ENCODE assay signal across 8 cellular contexts in the genomic region with DNA sequence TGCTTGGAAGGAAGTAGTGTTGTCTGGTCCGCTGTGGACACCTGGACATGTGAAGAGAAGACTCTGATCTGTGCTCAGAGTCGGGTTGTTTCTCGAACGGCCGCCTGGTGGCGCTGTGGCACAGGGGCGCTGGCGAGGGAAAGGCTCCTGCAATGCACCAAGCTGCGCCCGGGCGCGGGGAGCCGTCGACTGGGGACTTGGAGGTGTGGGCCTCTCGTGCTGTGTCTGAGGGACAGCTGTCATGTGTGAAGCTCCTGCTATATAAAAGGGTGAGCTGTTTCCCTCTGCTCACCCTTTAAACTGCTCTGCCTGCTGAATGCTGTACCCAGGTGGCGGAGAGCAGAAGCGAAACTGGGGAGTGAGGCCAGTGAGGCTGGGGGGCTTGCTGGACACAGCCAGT. TPM values are rescaled to one million over a fixed set of nuclear protein-coding genes. Genes with fewer than 3 reads are reported as not detected.
DNase-seq lines count a peak whose midpoint lies in the region; ATAC-seq and TF ChIP-seq lines count a peak whose summit lies in the region.

No MANE protein-coding gene starts in this region.

- no peak overlapping the region for H3K9ac ChIP-seq in Karpas-422 (ENCODE audit: low read length)

- H2AFZ ChIP-seq in Karpas-422 (ENCODE audit: low read length): no peak overlapping the region

- intact Hi-C loops in heart right ventricle (cut with DNase I) (loop anchor here (1.0 to 10.0 kb wide), 10 partner anchors 72 to 306 kb away; no protein-coding TSS in a partner anchor), vagina (cut with DNase I) (no loop called here)

- no peaks in the 10 kb centered on the region for H3K79me2 ChIP-seq in Karpas-422 (ENCODE audit: low read length)

- no peak overlapping the region for H3K4me2 ChIP-seq in Karpas-422 (ENCODE audit: low read depth, low read length, poor library complexity, severe bottlenecking)

- H3K27ac ChIP-seq in Karpas-422 (ENCODE audit: low read length) (no peak overlapping the region), heart right ventricle (no peak overlapping the region), vagina (no peak overlapping the region)

- H3K27me3 ChIP-seq in Karpas-422 (ENCODE audit: low read length): no peaks in the 10 kb centered on the region
- H3K27me3 ChIP-seq in heart right ventricle: peaks cover 3 to 48% (median 26%) of the 10 kb centered on the region in 7 donors
- no peaks in the 10 kb centered on the region for H3K27me3 ChIP-seq in vagina

- H4K20me1 ChIP-seq in Karpas-422 (ENCODE audit: insufficient read depth, low read depth, low read length): no peaks in the 10 kb centered on the region

- 11 to 12% methylated on average over 17 of the region's 17 CpGs for WGBS in heart right ventricle, 2 donors

- TF ChIP-seq CTCF in heart right ventricle (IDR thresholded peaks at IDR 0.05) (peak; percentile 80 to 95 (median 92)), vagina (IDR thresholded peaks at IDR 0.05) (peak; percentile 65 to 81 (median 74))

- DNase-seq in NCI-H524 (lab: John Stamatoyannopoulos, UW) (peak; percentile 12 to 62), NCI-H524 treated with DMSO at 0.1 percent for 48 hours (lab: John Stamatoyannopoulos, UW) (no peak), Karpas-422 (peak; percentile 83), SKM-1 treated with dmso at 0.1 percent for 144 hours (lab: John Stamatoyannopoulos, UW; ENCODE audit: unreplicated experiment) (peak; percentile 65), heart right ventricle (peak; percentile 65 to 82), retina (peak; percentile 82), vagina (ENCODE audit: extremely low spot score in 2 of 2) (no peak)
- DNase-seq in activated naive CD8-positive, alpha-beta T cell treated with anti-CD3 and anti-CD28 coated beads, Interleukin-2, amount 50 U/mL, for 16 hours (ENCODE audit: low read depth, low spot score): peak; percentile 30

- no peaks in the 10 kb centered on the region for H3K4me1 ChIP-seq in Karpas-422 (ENCODE audit: low read length)
- H3K4me1 ChIP-seq in heart right ventricle: peaks cover 0 to 7% (median 0%) of the 10 kb centered on the region in 9 donors
- no peaks in the 10 kb centered on the region for H3K4me1 ChIP-seq in vagina

- peak; percentile 80 to 96 (median 92) for ATAC-seq in heart right ventricle

- H3K36me3 ChIP-seq in Karpas-422 (ENCODE audit: insufficient read depth, low read length) (no peaks in the 10 kb centered on the region), heart right ventricle (no peaks in the 10 kb centered on the region), vagina (no peaks in the 10 kb centered on the region)

- H3K4me3 ChIP-seq in Karpas-422 (ENCODE audit: low read length): no peak overlapping the region
- H3K4me3 ChIP-seq in heart right ventricle: peak overlapping the region in 6 of 10 donors; percentile 28 to 37 (median 30)
- peak overlapping the region in 1 of 2 donors; percentile 22 for H3K4me3 ChIP-seq in vagina

- no peaks in the 10 kb centered on the region for H3K9me3 ChIP-seq in Karpas-422 (ENCODE audit: low read length)
- no peaks in the 10 kb centered on the region for H3K9me3 ChIP-seq in heart right ventricle
- H3K9me3 ChIP-seq in vagina: no peaks in the 10 kb centered on the region

- no peak for TF ChIP-seq POLR2A in vagina (IDR thresholded peaks at IDR 0.05)

- no peaks in the 10 kb centered on the region for H3K9me2 ChIP-seq in Karpas-422 (replicated peaks; ENCODE audit: insufficient read depth, low read length)

RNA-seq across cellular contexts. Expression of gene GNAL, which starts 44.0 kb away (rescaled TPM):
- not detected in 2 replicates for total RNA-seq in Karpas-422 (2014; rRNA removed; shearing (Covaris generic); ENCODE audit: low replicate concordance)
- total RNA-seq in heart right ventricle: 1 to 10 TPM; 1.1 to 6.9 (median 1.8) TPM
- polyA plus RNA-seq in heart right ventricle: 1 to 10 TPM in 1 of 2 donors, under 1 TPM in 1; 0.42 to 1.3 TPM
- 23.3 TPM for total RNA-seq in vagina

Comparison
In these comparisons a context has a peak if more than half of its experiments do, and no peak if none do; other contexts are left out.
1. DNase-seq: peak in NCI-H524 (2 of 2), Karpas-422 (single experiment), SKM-1 treated with dmso at 0.1 percent for 144 hours (single experiment), activated naive CD8-positive, alpha-beta T cell treated with anti-CD3 and anti-CD28 coated beads, Interleukin-2, amount 50 U/mL, for 16 hours (single experiment), heart right ventricle (2 of 2) and retina (single experiment); none in NCI-H524 treated with DMSO at 0.1 percent for 48 hours (single experiment) and vagina (0 of 2).